Comparison of ENCODE assay signal across 1 cellular context in the genomic region with DNA sequence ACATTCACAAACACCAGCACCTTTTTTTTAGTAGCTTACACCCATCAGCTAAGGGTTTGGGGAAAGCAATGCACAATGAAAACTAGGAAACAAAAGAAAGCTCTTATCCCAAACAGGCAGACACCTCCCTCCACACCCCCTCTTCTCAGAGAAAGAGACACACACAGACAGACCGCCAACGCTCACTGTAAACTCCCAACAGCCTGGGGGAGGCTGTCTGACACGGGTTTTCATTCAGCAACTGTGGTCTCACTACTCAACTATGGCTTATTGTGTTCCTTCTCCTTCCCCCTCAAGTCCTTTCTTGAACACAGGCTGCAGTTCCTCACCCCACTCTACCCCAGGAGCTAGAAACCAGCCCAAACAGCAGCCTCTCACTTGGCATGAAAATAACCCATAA.
TF ChIP-seq lines count a peak whose summit lies in the region.

No MANE protein-coding gene starts in this region.

TF ChIP-seq in K562, 482 proteins besides CTCF, POLR2A, EP300 and RAD21 (continued from another document):
- TF ChIP-seq, protein P1, sequence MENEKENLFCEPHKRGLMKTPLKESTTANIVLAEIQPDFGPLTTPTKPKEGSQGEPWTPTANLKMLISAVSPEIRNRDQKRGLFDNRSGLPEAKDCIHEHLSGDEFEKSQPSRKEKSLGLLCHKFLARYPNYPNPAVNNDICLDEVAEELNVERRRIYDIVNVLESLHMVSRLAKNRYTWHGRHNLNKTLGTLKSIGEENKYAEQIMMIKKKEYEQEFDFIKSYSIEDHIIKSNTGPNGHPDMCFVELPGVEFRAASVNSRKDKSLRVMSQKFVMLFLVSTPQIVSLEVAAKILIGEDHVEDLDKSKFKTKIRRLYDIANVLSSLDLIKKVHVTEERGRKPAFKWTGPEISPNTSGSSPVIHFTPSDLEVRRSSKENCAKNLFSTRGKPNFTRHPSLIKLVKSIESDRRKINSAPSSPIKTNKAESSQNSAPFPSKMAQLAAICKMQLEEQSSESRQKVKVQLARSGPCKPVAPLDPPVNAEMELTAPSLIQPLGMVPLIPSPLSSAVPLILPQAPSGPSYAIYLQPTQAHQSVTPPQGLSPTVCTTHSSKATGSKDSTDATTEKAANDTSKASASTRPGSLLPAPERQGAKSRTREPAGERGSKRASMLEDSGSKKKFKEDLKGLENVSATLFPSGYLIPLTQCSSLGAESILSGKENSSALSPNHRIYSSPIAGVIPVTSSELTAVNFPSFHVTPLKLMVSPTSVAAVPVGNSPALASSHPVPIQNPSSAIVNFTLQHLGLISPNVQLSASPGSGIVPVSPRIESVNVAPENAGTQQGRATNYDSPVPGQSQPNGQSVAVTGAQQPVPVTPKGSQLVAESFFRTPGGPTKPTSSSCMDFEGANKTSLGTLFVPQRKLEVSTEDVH (IDR thresholded peaks at IDR 0.05; ENCODE audit: low read depth, partially characterized antibody), result no peak
TF ChIP-seq in K562: peak in this region for 1.
